Comparison of ENCODE assay signal across 1 cellular context in genomic region chr10:98236866-98237265, GRCh38.
TF ChIP-seq lines count a peak whose summit lies in the region.

No MANE protein-coding gene starts in this region.

TF ChIP-seq in K562, 482 proteins besides CTCF, POLR2A, EP300 and RAD21 (continued from another document and continues in another):
- TF ChIP-seq ZBTB49 (CRISPR knock-in tag; IDR thresholded peaks at IDR 0.05; ENCODE audit: borderline replicate concordance) (no peak), ZNF224 (CRISPR knock-in tag; IDR thresholded peaks at IDR 0.05) (no peak), ELK1 (CRISPR knock-in tag; IDR thresholded peaks at IDR 0.05) (no peak), AFF4 (CRISPR knock-in tag; IDR thresholded peaks at IDR 0.05) (no peak), GATAD2B (IDR thresholded peaks at IDR 0.05; ENCODE audit: borderline replicate concordance) (no peak), HCFC1 (IDR thresholded peaks at IDR 0.05; ENCODE audit: low read depth, low read length) (no peak), HSF4 (CRISPR knock-in tag; IDR thresholded peaks at IDR 0.05; ENCODE audit: borderline replicate concordance) (no peak), ZFP30 (CRISPR knock-in tag; IDR thresholded peaks at IDR 0.05; ENCODE audit: borderline replicate concordance) (no peak), L3MBTL2 (IDR thresholded peaks at IDR 0.05) (no peak), MCM5 (IDR thresholded peaks at IDR 0.05; ENCODE audit: low read depth) (no peak), NRF1 (conservative IDR thresholded peaks at IDR 0.05 in 1 of 2, IDR thresholded peaks at IDR 0.05 in 1 of 2) (no peak), YBX1 (IDR thresholded peaks at IDR 0.05) (no peak), MXI1 (IDR thresholded peaks at IDR 0.05; ENCODE audit: low read depth, low read length) (no peak), CBFA2T2 (conservative IDR thresholded peaks at IDR 0.05) (peak; percentile 92), HDAC1 (IDR thresholded peaks at IDR 0.05) (no peak), CBX8 (IDR thresholded peaks at IDR 0.05; ENCODE audit: borderline replicate concordance, extremely low read depth, low read depth, low read length, poor library complexity, severe bottlenecking) (no peak), BRF1 (IDR thresholded peaks at IDR 0.05; ENCODE audit: borderline replicate concordance, extremely low read depth, insufficient read length) (no peak), ZBTB17 (CRISPR knock-in tag; IDR thresholded peaks at IDR 0.05) (no peak), DLX4 (CRISPR knock-in tag; IDR thresholded peaks at IDR 0.05) (no peak), E2F3 (CRISPR knock-in tag; IDR thresholded peaks at IDR 0.05) (no peak), ZNF699 (CRISPR knock-in tag; IDR thresholded peaks at IDR 0.05; ENCODE audit: insufficient replicate concordance) (no peak), TBP (optimal IDR thresholded peaks at IDR 0.05; ENCODE audit: low read depth, low read length) (no peak), EWSR1 (IDR thresholded peaks at IDR 0.05; ENCODE audit: borderline replicate concordance, low read depth, partially characterized antibody) (no peak), KLF10 (CRISPR knock-in tag; IDR thresholded peaks at IDR 0.05) (no peak), GTF2A2 (tag; IDR thresholded peaks at IDR 0.05) (no peak), POLR3G (IDR thresholded peaks at IDR 0.05; ENCODE audit: extremely low read depth, insufficient read length, insufficient replicate concordance) (no peak), SNRNP70 (optimal IDR thresholded peaks at IDR 0.05; ENCODE audit: low read depth, low read length) (no peak), SMARCB1 (IDR thresholded peaks at IDR 0.05; ENCODE audit: insufficient read length, low read depth) (no peak), MCM7 (IDR thresholded peaks at IDR 0.05) (no peak), ZNF655 (CRISPR knock-in tag; IDR thresholded peaks at IDR 0.05) (no peak), PHF21A (IDR thresholded peaks at IDR 0.05; ENCODE audit: borderline replicate concordance, low read depth) (no peak), ZNF639 (CRISPR knock-in tag; conservative IDR thresholded peaks at IDR 0.05 in 1 of 2, IDR thresholded peaks at IDR 0.05 in 1 of 2) (no peak), MEF2D (tag; conservative IDR thresholded peaks at IDR 0.05; ENCODE audit: low read depth) (no peak), ZNF316 (IDR thresholded peaks at IDR 0.05) (no peak), JUND (IDR thresholded peaks at IDR 0.05; ENCODE audit: borderline replicate concordance, low read depth, low read length) (peak; percentile 59), JUND (tag; IDR thresholded peaks at IDR 0.05; ENCODE audit: borderline replicate concordance, low read depth, low read length) (peak; percentile 18; the same call in 1 of the 3 replicates), ATF3 (IDR thresholded peaks at IDR 0.05) (no peak), ATF3 (CRISPR knock-in tag; conservative IDR thresholded peaks at IDR 0.05) (no peak), DIDO1 (tag; IDR thresholded peaks at IDR 0.05; ENCODE audit: low read depth) (no peak), ZNF75A (CRISPR knock-in tag; IDR thresholded peaks at IDR 0.05) (no peak), IRF2 (CRISPR knock-in tag; IDR thresholded peaks at IDR 0.05) (no peak), ARID2 (IDR thresholded peaks at IDR 0.05) (no peak), BCL6 (CRISPR knock-in tag; IDR thresholded peaks at IDR 0.05) (no peak), ZBTB11 (CRISPR knock-in tag; IDR thresholded peaks at IDR 0.05) (peak in 1 of 3 experiments; percentile 65; a peak in 2 of 6 replicates), RB1 (IDR thresholded peaks at IDR 0.05; ENCODE audit: low read depth) (no peak), ID3 (CRISPR knock-in tag; IDR thresholded peaks at IDR 0.05) (no peak), ID3 (tag; IDR thresholded peaks at IDR 0.05) (no peak), AFF1 (IDR thresholded peaks at IDR 0.05; ENCODE audit: low read depth in 1 of 2, partially characterized antibody in 2 of 2) (peak in 1 of 2 experiments; percentile 49), NR2C1 (IDR thresholded peaks at IDR 0.05) (no peak), NR2C1 (tag; IDR thresholded peaks at IDR 0.05) (no peak)
